In genomic region chr1:173478099-173478555, GRCh38 we compare ENCODE assay signal across 8 cellular contexts. TPM values are rescaled to one million over a fixed set of nuclear protein-coding genes. Genes with fewer than 3 reads are reported as not detected.
A peak's percentile ranks its signal among the peaks of the same experiment; 100 is the strongest.
DNase-seq lines count a peak whose midpoint lies in the region; ATAC-seq, FAIRE-seq and TF ChIP-seq lines count a peak whose summit lies in the region.

No MANE protein-coding gene starts in this region.

- no peaks in the 10 kb centered on the region for H3K27me3 ChIP-seq in adrenal gland
- no peaks in the 10 kb centered on the region for H3K27me3 ChIP-seq in left ventricle myocardium inferior (ENCODE audit: low read depth)
- H3K27me3 ChIP-seq in pancreas: no peaks in the 10 kb centered on the region

- ATAC-seq in pancreas (peak; percentile 29 to 52 (median 44)), GM18861 (IDR thresholded peaks at IDR 0.05; ENCODE audit: unreplicated experiment) (no peak), GM18511 (IDR thresholded peaks at IDR 0.05; ENCODE audit: unreplicated experiment) (no peak), HG03565 (IDR thresholded peaks at IDR 0.05; ENCODE audit: unreplicated experiment) (no peak)

- H3K36me3 ChIP-seq in adrenal gland (replicated peaks in 1 of 2) (peaks cover 0 to 25% of the 10 kb centered on the region in 2 donors), left ventricle myocardium inferior (peaks cover 41% of the 10 kb centered on the region), pancreas (peaks cover 0 to 23% (median 20%) of the 10 kb centered on the region in 3 donors)

- TF ChIP-seq POLR2A in adrenal gland (IDR thresholded peaks at IDR 0.05): peak in 1 of 2 donors; percentile 62

- 4 to 11% (median 6%) methylated on average over 6 to 9 of the region's 9 CpGs for WGBS in adrenal gland, 4 donors
- WGBS in pancreas, 2 donors: 2 to 4% methylated on average over 9 of the region's 9 CpGs

- TF ChIP-seq CTCF in adrenal gland (IDR thresholded peaks at IDR 0.05) (peak in 1 of 6 experiments; percentile 10), left ventricle myocardium inferior (IDR thresholded peaks at IDR 0.05; ENCODE audit: borderline replicate concordance) (no peak), pancreas (IDR thresholded peaks at IDR 0.05) (no peak)

- H3K4me3 ChIP-seq in adrenal gland (peak overlapping the region in 3 of 4 donors; percentile 36 to 83 (median 74)), left ventricle myocardium inferior (peak overlapping the region; percentile 89), pancreas (peak overlapping the region; percentile 67 to 89 (median 74))

- peak; percentile 70 for DNase-seq in ELR (ENCODE audit: low read depth)
- DNase-seq in LoVo (ENCODE audit: low spot score): peak; percentile 31
- DNase-seq in adrenal gland: peak; percentile 61 to 90 (median 83)
- DNase-seq in left ventricle myocardium inferior: peak; percentile 50
- peak in 5 of 6 donors; percentile 36 to 58 (median 45) for DNase-seq in pancreas

- peak overlapping the region; percentile 89 to 99 (median 98) for H3K27ac ChIP-seq in adrenal gland
- peak overlapping the region; percentile 99 for H3K27ac ChIP-seq in left ventricle myocardium inferior (replicated peaks)
- H3K27ac ChIP-seq in pancreas: peak overlapping the region; percentile 93 to 99 (median 98)

- H3K9me3 ChIP-seq in adrenal gland (replicated peaks in 1 of 3) (no peaks in the 10 kb centered on the region), left ventricle myocardium inferior (replicated peaks) (no peaks in the 10 kb centered on the region), pancreas (no peaks in the 10 kb centered on the region)

- peaks cover 39 to 64% of the 10 kb centered on the region in 2 donors for H3K4me1 ChIP-seq in adrenal gland (replicated peaks in 1 of 2)
- peaks cover 93% of the 10 kb centered on the region for H3K4me1 ChIP-seq in left ventricle myocardium inferior
- H3K4me1 ChIP-seq in pancreas: peaks cover 20 to 48% (median 24%) of the 10 kb centered on the region in 3 donors

- FAIRE-seq in pancreas (lab: Jason Lieb, UNC): no peak

- intact Hi-C loops in adrenal gland (cut with DNase I) (no loop called here), left ventricle myocardium inferior (cut with micrococcal nuclease) (loop anchor here (5.0 kb wide), 1 partner anchor 46 kb away; no protein-coding TSS in a partner anchor), pancreas (cut with DNase I) (no loop called here)

RNA-seq across cellular contexts. Expression of gene PRDX6, which starts 1.0 kb away (rescaled TPM):
- total RNA-seq in adrenal gland (100 to 1,000 TPM; 248 to 461 (median 311) TPM), left ventricle myocardium inferior (363 TPM), pancreas (100 to 1,000 TPM in 3 of 6 donors, 10 to 100 TPM in 3; 89.8 to 126 (median 100) TPM)
- polyA plus RNA-seq in adrenal gland (100 to 1,000 TPM; 171 to 444 (median 434) TPM), pancreas (100 to 1,000 TPM; 127 to 129 TPM)

Comparison
In these comparisons a context has a peak if more than half of its experiments do, and no peak if none do; other contexts are left out.
1. DNase-seq: peak in every context shown above with its lines; median percentile 83 in adrenal gland; 70 in ELR; 50 in left ventricle myocardium inferior; 45 in pancreas; 31 in LoVo.
2. ATAC-seq: peak in pancreas (4 of 4); none in GM18861 (single experiment), GM18511 (single experiment) and HG03565 (single experiment).
3. Peak in every context shown above with its lines, with median percentiles within 50 percentile points of each other: H3K27ac ChIP-seq and H3K4me3 ChIP-seq.